18 cellular contexts compared by ENCODE assay signal in genomic region chr15:65613365-65613764, GRCh38. TPM values are rescaled to one million over a fixed set of nuclear protein-coding genes. Genes with fewer than 3 reads are reported as not detected.
DNase-seq lines count a peak whose midpoint lies in the region; ATAC-seq, FAIRE-seq and TF ChIP-seq lines count a peak whose summit lies in the region.
"Had no signal": no experiment of that assay in that cellular context is flagged by ENCODE, and none has a peak within 500 bp of the region (broad histone marks: within the 10 kb centered on the region; RNA-seq: fewer than 3 reads in every experiment).

No MANE protein-coding gene starts in this region.

- TF ChIP-seq CTCF in natural killer cell (IDR thresholded peaks at IDR 0.05): no peak
- no peak for TF ChIP-seq CTCF in NB4 (IDR thresholded peaks at IDR 0.05; ENCODE audit: low read depth, low read length)
- TF ChIP-seq CTCF in endothelial cell of umbilical vein (IDR thresholded peaks at IDR 0.05; ENCODE audit: extremely low read depth in 1 of 2, insufficient read depth in 1 of 2, low read depth in 1 of 2, low read length in 2 of 2): no peak
- TF ChIP-seq CTCF in coronary artery (IDR thresholded peaks at IDR 0.05): no peak

- intact Hi-C loops in natural killer cell (cut with micrococcal nuclease): no loop called here
- intact Hi-C loops in endothelial cell of umbilical vein (cut with micrococcal nuclease): no loop called here

- H3K9me1 ChIP-seq in endothelial cell of umbilical vein (replicated peaks; ENCODE audit: control insufficient read depth, extremely low read depth, insufficient read depth, low read length): no peaks in the 10 kb centered on the region

- no peaks in the 10 kb centered on the region for H3K36me3 ChIP-seq in endothelial cell of umbilical vein (ENCODE audit: control insufficient read depth in 2 of 2, extremely low read depth in 1 of 2, insufficient read depth in 2 of 2, low read length in 2 of 2)

- peak; percentile 49 for FAIRE-seq in endothelial cell of umbilical vein (lab: Jason Lieb, UNC)
- FAIRE-seq: D721Med, G401.6, GM12892, GM19239 had no signal

- H3K4me1 Mint-ChIP-seq in natural killer cell: peaks cover 22 to 34% of the 10 kb centered on the region in 2 donors
- H3K4me1 Mint-ChIP-seq in natural killer cell treated with Interleukin-12 subunit alpha and Interleukin-12 subunit beta and Interleukin-15 and Interleukin-18, amount 100 ng/mL, for 72 hours (ENCODE audit: low read depth in 2 of 2): peaks cover 27% of the 10 kb centered on the region in 2 donors

- peak overlapping the region; percentile 55 to 97 for H3K27ac Mint-ChIP-seq in natural killer cell
- H3K27ac Mint-ChIP-seq in natural killer cell treated with Interleukin-12 subunit alpha and Interleukin-12 subunit beta and Interleukin-15 and Interleukin-18, amount 100 ng/mL, for 72 hours: peak overlapping the region in 1 of 2 donors; percentile 99

- CTCF ChIA-PET in endothelial cell of umbilical vein (lab: Charles Lee): no interaction called here

- no peak overlapping the region for H3K4me2 ChIP-seq in endothelial cell of umbilical vein (ENCODE audit: insufficient read depth, low read length)

- BruUV-seq in endothelial cell of umbilical vein (replicated peaks; lab: Mats Ljungman, UMichigan): no TSS peak

- H3K4me1 ChIP-seq in endothelial cell of umbilical vein (ENCODE audit: control insufficient read depth, extremely low read depth, insufficient read depth, low read length): peaks cover 20% of the 10 kb centered on the region

- H3K4me3 ChIP-seq in NB4 (ENCODE audit: low read depth, low read length) (no peak overlapping the region), endothelial cell of umbilical vein (replicated peaks in 1 of 3; ENCODE audit: insufficient read depth in 1 of 3, low read depth in 1 of 3, low read length in 3 of 3) (no peak overlapping the region), coronary artery (no peak overlapping the region)
- H3K4me3 ChIP-seq: GM23248 had no signal

- no peaks in the 10 kb centered on the region for H3K36me3 Mint-ChIP-seq in natural killer cell
- H3K36me3 Mint-ChIP-seq in natural killer cell treated with Interleukin-12 subunit alpha and Interleukin-12 subunit beta and Interleukin-15 and Interleukin-18, amount 100 ng/mL, for 72 hours: no peaks in the 10 kb centered on the region

- H4K20me1 ChIP-seq in endothelial cell of umbilical vein (replicated peaks; ENCODE audit: control insufficient read depth, extremely low read depth, insufficient read depth, low read length): no peaks in the 10 kb centered on the region

- no peak for DNase-seq in natural killer cell
- DNase-seq in natural killer cell treated with Interleukin-12 subunit alpha and Interleukin-12 subunit beta and Interleukin-15 and Interleukin-18, amount 100 ng/mL, for 72 hours (ENCODE audit: low spot score): no peak
- DNase-seq in NB4 (ENCODE audit: low read depth): peak; percentile 65
- no peak for DNase-seq in endothelial cell of umbilical vein (ENCODE audit: low read depth, low spot score)
- no peak for DNase-seq in coronary artery (ENCODE audit: low spot score)
- DNase-seq in NCI-H1092 (lab: John Stamatoyannopoulos, UW): no peak
- DNase-seq in NCI-H146 (lab: John Stamatoyannopoulos, UW): no peak
- DNase-seq: DMS79 treated with DMSO at 0.1 percent for 48 hours, NCI-H1092 treated with DMSO at 0.1 percent for 48 hours, NCI-H1694 treated with DMSO at 0.1 percent for 48 hours, NCI-H69 had no signal

- no peak for TF ChIP-seq POLR2A in NB4 (IDR thresholded peaks at IDR 0.05; ENCODE audit: extremely low read depth, insufficient read length)
- TF ChIP-seq POLR2A in endothelial cell of umbilical vein (IDR thresholded peaks at IDR 0.05; ENCODE audit: low read depth, low read length): no peak

- POLR2A ChIA-PET in endothelial cell of umbilical vein (lab: Charles Lee): no interaction called here

- dilution Hi-C loops in endothelial cell of umbilical vein (cut with MboI; ENCODE audit: extremely low pct_ligation_motif_present, low sequenced_read_pairs): no loop called here

- ATAC-seq in natural killer cell (no peak), GM19395 (IDR thresholded peaks at IDR 0.05; ENCODE audit: unreplicated experiment) (no peak)
- no peak for ATAC-seq in natural killer cell treated with Interleukin-12 subunit alpha and Interleukin-12 subunit beta and Interleukin-15 and Interleukin-18, amount 100 ng/mL, for 72 hours

- H2AFZ ChIP-seq in endothelial cell of umbilical vein (ENCODE audit: low read depth, low read length): no peak overlapping the region

- H3K4me3 Mint-ChIP-seq in natural killer cell: no peak overlapping the region
- no peak overlapping the region for H3K4me3 Mint-ChIP-seq in natural killer cell treated with Interleukin-12 subunit alpha and Interleukin-12 subunit beta and Interleukin-15 and Interleukin-18, amount 100 ng/mL, for 72 hours

- H3K27me3 Mint-ChIP-seq in natural killer cell (ENCODE audit: low read depth in 2 of 2): no peaks in the 10 kb centered on the region
- H3K27me3 Mint-ChIP-seq in natural killer cell treated with Interleukin-12 subunit alpha and Interleukin-12 subunit beta and Interleukin-15 and Interleukin-18, amount 100 ng/mL, for 72 hours: no peaks in the 10 kb centered on the region

- no peaks in the 10 kb centered on the region for H3K9me3 Mint-ChIP-seq in natural killer cell
- no peaks in the 10 kb centered on the region for H3K9me3 Mint-ChIP-seq in natural killer cell treated with Interleukin-12 subunit alpha and Interleukin-12 subunit beta and Interleukin-15 and Interleukin-18, amount 100 ng/mL, for 72 hours

- peaks cover 20% of the 10 kb centered on the region for H3K79me2 ChIP-seq in endothelial cell of umbilical vein (ENCODE audit: control insufficient read depth, insufficient read depth, low read length)

- no peaks in the 10 kb centered on the region for H3K27me3 ChIP-seq in endothelial cell of umbilical vein (ENCODE audit: control insufficient read depth in 2 of 2, insufficient read depth in 2 of 2, low read length in 2 of 2)

- H3K27ac ChIP-seq in endothelial cell of umbilical vein (ENCODE audit: insufficient read depth, low read depth, low read length) (no peak overlapping the region), coronary artery (no peak overlapping the region)
- H3K27ac ChIP-seq: C4-2B had no signal

- H3K9me3 ChIP-seq in endothelial cell of umbilical vein (replicated peaks; ENCODE audit: control insufficient read depth, insufficient read depth, low read length): no peaks in the 10 kb centered on the region

- no peak overlapping the region for H3K9ac ChIP-seq in endothelial cell of umbilical vein (replicated peaks; ENCODE audit: extremely low read depth, insufficient read depth, low read length)

TF ChIP-seq in endothelial cell of umbilical vein, 7 proteins besides CTCF, POLR2A, EP300 and RAD21:
- no peak for TF ChIP-seq FOS (IDR thresholded peaks at IDR 0.05; ENCODE audit: borderline replicate concordance, insufficient read depth, low read length)
- no peak for TF ChIP-seq GATA2 (IDR thresholded peaks at IDR 0.05; ENCODE audit: insufficient read depth, insufficient read length, low read depth, low read length)
- TF ChIP-seq MAX (IDR thresholded peaks at IDR 0.05; ENCODE audit: insufficient read depth, insufficient read length): no peak
- TF ChIP-seq POLR2AphosphoS5 (IDR thresholded peaks at IDR 0.05; ENCODE audit: insufficient read depth, low read depth, low read length): no peak
- no peak for TF ChIP-seq MYC (IDR thresholded peaks at IDR 0.05; ENCODE audit: low read depth, low read length)

RNA-seq across cellular contexts. Expression of gene INTS14, which starts 2.4 kb away (rescaled TPM):
- total RNA-seq in natural killer cell (10 to 100 TPM; 23.5 to 33.6 (median 26.4) TPM), endothelial cell of umbilical vein (41.7 and 44.6 TPM in 2 replicates)
- 10 to 100 TPM; 51.1 to 51.3 TPM for total RNA-seq in natural killer cell treated with Interleukin-12 subunit alpha and Interleukin-12 subunit beta and Interleukin-15 and Interleukin-18, amount 100 ng/mL, for 72 hours
- 45.8 and 52.6 TPM in 2 replicates for polyA plus RNA-seq in endothelial cell of umbilical vein
- 45.9 and 47.5 TPM in 2 replicates for polyA plus RNA-seq in endothelial cell of umbilical vein (2011; cell fraction: cytosol; rRNA removed)
- 87.7 and 92.6 TPM in 2 replicates for polyA plus RNA-seq in endothelial cell of umbilical vein (2011; cell fraction: nucleus; rRNA removed)
- 30.9 and 47.5 TPM in 2 replicates for polyA plus RNA-seq in endothelial cell of umbilical vein (2012)
- 57.6 and 78.6 TPM in 2 replicates for polyA minus RNA-seq in endothelial cell of umbilical vein
- 31.7 TPM for polyA minus RNA-seq in endothelial cell of umbilical vein (2011; cell fraction: cytosol; rRNA and poly(A)+ RNA removed)
- polyA minus RNA-seq in endothelial cell of umbilical vein (2011; cell fraction: nucleus; rRNA and poly(A)+ RNA removed): 51.1 and 61.3 TPM in 2 replicates

RNA-seq across cellular contexts. Expression of gene SLC24A1, which starts 8.4 kb away (rescaled TPM):
- total RNA-seq in natural killer cell: 10 to 100 TPM in 1 of 3 donors, 1 to 10 TPM in 2; 6.9 to 12.5 (median 7.8) TPM
- 1 to 10 TPM; 2.9 to 6.6 TPM for total RNA-seq in natural killer cell treated with Interleukin-12 subunit alpha and Interleukin-12 subunit beta and Interleukin-15 and Interleukin-18, amount 100 ng/mL, for 72 hours
- total RNA-seq in endothelial cell of umbilical vein: 5.4 and 7.3 TPM in 2 replicates
- 3.6 and 5.4 TPM in 2 replicates for polyA plus RNA-seq in endothelial cell of umbilical vein
- 4.0 and 4.2 TPM in 2 replicates for polyA plus RNA-seq in endothelial cell of umbilical vein (2011; cell fraction: cytosol; rRNA removed)
- polyA plus RNA-seq in endothelial cell of umbilical vein (2011; cell fraction: nucleus; rRNA removed): 5.4 and 6.7 TPM in 2 replicates
- polyA plus RNA-seq in endothelial cell of umbilical vein (2012): 5.9 and 7.3 TPM in 2 replicates
- polyA minus RNA-seq in endothelial cell of umbilical vein: 8.7 and 11.2 TPM in 2 replicates
- 0.82 TPM for polyA minus RNA-seq in endothelial cell of umbilical vein (2011; cell fraction: cytosol; rRNA and poly(A)+ RNA removed)
- 5.8 and 8.5 TPM in 2 replicates for polyA minus RNA-seq in endothelial cell of umbilical vein (2011; cell fraction: nucleus; rRNA and poly(A)+ RNA removed)
